ENCODE assay signal across 1 cellular context in genomic region chrX:13747836-13748235, GRCh38.
TF ChIP-seq lines count a peak whose summit lies in the region.

No MANE protein-coding gene starts in this region.

TF ChIP-seq in HepG2, 621 proteins besides CTCF, POLR2A, EP300 and RAD21:
- TF ChIP-seq STAG1 (CRISPR knock-in tag; IDR thresholded peaks at IDR 0.05) (peak; percentile 23; the same call in 1 of the 2 replicates), MBNL3 (CRISPR knock-in tag; conservative IDR thresholded peaks at IDR 0.05) (no peak)
